ENCODE assay signal across 1 cellular context in the genomic region with DNA sequence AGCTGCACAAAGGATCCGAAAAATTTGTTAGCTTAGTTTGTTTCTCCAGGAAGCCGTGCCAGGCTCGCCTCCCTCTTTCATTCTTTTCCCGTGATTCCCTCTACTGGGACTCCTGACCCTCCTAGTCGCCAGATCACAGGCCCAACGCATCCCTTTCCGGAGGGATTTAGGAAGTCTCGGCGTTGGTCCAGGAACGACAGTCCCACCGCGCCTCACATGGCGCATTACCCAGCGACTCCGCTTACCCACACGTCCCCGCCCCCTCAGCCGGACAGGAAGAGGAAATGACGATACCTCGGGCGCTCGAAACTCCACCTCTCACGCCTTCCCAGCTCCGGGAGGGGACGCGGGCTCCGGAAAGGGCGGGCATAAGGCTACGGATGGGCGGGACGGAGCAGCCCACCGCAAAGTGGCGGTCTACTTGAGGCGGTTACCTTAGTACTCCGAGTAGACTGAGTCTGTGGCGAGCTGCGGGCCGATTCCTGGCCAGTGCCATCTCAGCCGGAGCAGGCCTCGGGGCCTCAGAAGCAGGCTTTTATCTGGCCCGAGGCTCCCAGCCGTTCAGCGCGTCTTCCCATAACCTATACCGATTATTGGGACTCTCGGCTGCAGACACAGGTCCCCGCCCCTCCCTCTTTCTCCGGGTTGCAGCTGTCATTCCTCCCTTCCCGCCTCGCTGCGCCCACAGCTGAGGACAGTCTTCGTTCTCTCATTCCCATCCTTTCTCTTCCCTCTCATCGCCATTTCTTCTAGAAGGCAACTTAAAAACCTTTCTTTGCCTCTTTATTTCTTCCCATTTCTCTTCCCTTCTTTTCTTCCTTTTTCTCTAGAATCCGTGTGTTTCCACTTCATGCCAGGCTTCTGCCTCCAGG.
A peak's percentile ranks its signal among the peaks of the same experiment; 100 is the strongest.
TF ChIP-seq lines count a peak whose summit lies in the region.

Gene CCDC15 (plus strand): TSS at position 450 of the 872 bp plus-strand sequence. CDS start 531 bp downstream, outside the sequence.

TF ChIP-seq in HepG2, 621 proteins besides CTCF, POLR2A, EP300 and RAD21 (continued from another document and continues in another):
- TF ChIP-seq, protein P1, sequence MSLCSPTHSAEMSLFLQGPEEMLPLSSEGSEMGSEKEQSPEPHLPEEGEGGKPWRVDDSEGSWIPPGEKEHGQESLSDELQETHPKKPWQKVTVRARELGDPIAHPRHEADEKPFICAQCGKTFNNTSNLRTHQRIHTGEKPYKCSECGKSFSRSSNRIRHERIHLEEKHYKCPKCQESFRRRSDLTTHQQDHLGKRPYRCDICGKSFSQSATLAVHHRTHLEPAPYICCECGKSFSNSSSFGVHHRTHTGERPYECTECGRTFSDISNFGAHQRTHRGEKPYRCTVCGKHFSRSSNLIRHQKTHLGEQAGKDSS (CRISPR knock-in tag; IDR thresholded peaks at IDR 0.05; ENCODE audit: borderline replicate concordance, low read depth) = peak; percentile 75
- TF ChIP-seq SMAD9 (CRISPR knock-in tag; IDR thresholded peaks at IDR 0.05) (0 out of 2 replicates have a peak, but pooled peaks have one; percentile 64), SOX6 (IDR thresholded peaks at IDR 0.05) (no peak), SOX6 (CRISPR knock-in tag; IDR thresholded peaks at IDR 0.05) (peak; percentile 64), THAP9 (CRISPR knock-in tag; IDR thresholded peaks at IDR 0.05; ENCODE audit: borderline replicate concordance) (peak; percentile 86; the same call in 1 of the 2 replicates), ETV6 (CRISPR knock-in tag; conservative IDR thresholded peaks at IDR 0.05) (no peak), HMGA1 (CRISPR knock-in tag; conservative IDR thresholded peaks at IDR 0.05) (no peak), ARID2 (CRISPR knock-in tag; IDR thresholded peaks at IDR 0.05; ENCODE audit: borderline replicate concordance) (no peak; the same call in 1 of the 2 replicates), NFATC3 (CRISPR knock-in tag; IDR thresholded peaks at IDR 0.05) (0 out of 2 replicates have a peak, but pooled peaks have one; percentile 28), PAF1 (CRISPR knock-in tag; IDR thresholded peaks at IDR 0.05) (no peak), KLF12 (CRISPR knock-in tag; IDR thresholded peaks at IDR 0.05; ENCODE audit: borderline replicate concordance) (peak; percentile 23; the same call in 1 of the 2 replicates), CEBPZ (IDR thresholded peaks at IDR 0.05; ENCODE audit: low read length) (no peak), ZNF589 (CRISPR knock-in tag; conservative IDR thresholded peaks at IDR 0.05) (0 out of 2 replicates have a peak, but pooled peaks have one; percentile 73), SOX5 (CRISPR knock-in tag; IDR thresholded peaks at IDR 0.05; ENCODE audit: borderline replicate concordance) (peak; percentile 23; the same call in 1 of the 2 replicates), MIER2 (CRISPR knock-in tag; IDR thresholded peaks at IDR 0.05) (no peak; the same call in 1 of the 2 replicates), PAXIP1 (CRISPR knock-in tag; conservative IDR thresholded peaks at IDR 0.05) (peak; percentile 65), ZC3H4 (CRISPR knock-in tag; IDR thresholded peaks at IDR 0.05; ENCODE audit: borderline replicate concordance) (no peak), ZNF878 (CRISPR knock-in tag; IDR thresholded peaks at IDR 0.05) (no peak; the same call in 1 of the 2 replicates), FOXO1 (CRISPR knock-in tag; IDR thresholded peaks at IDR 0.05) (no peak), MTERF4 (CRISPR knock-in tag; IDR thresholded peaks at IDR 0.05) (no peak), MAFG (CRISPR knock-in tag; IDR thresholded peaks at IDR 0.05) (no peak), YEATS2 (CRISPR knock-in tag; IDR thresholded peaks at IDR 0.05; ENCODE audit: borderline replicate concordance) (peak; percentile 93), ZNF572 (CRISPR knock-in tag; IDR thresholded peaks at IDR 0.05) (no peak), ZNF549 (CRISPR knock-in tag; IDR thresholded peaks at IDR 0.05) (no peak), MATR3 (CRISPR knock-in tag; IDR thresholded peaks at IDR 0.05) (no peak), GATA4 (IDR thresholded peaks at IDR 0.05; ENCODE audit: borderline replicate concordance, low read depth) (peak; percentile 27; the same call in 1 of the 2 replicates), TEF (CRISPR knock-in tag; IDR thresholded peaks at IDR 0.05) (no peak), ADNP (CRISPR knock-in tag; IDR thresholded peaks at IDR 0.05) (no peak), AFF4 (CRISPR knock-in tag; IDR thresholded peaks at IDR 0.05) (no peak), ZNF20 (CRISPR knock-in tag; IDR thresholded peaks at IDR 0.05) (no peak), SAFB2 (CRISPR knock-in tag; IDR thresholded peaks at IDR 0.05; ENCODE audit: borderline replicate concordance, low read depth) (peak; percentile 45), MED13 (CRISPR knock-in tag; IDR thresholded peaks at IDR 0.05) (0 out of 2 replicates have a peak, but pooled peaks have one; percentile 43), ZBTB14 (CRISPR knock-in tag; IDR thresholded peaks at IDR 0.05) (no peak), ZSCAN31 (CRISPR knock-in tag; IDR thresholded peaks at IDR 0.05; ENCODE audit: low read depth) (peak; percentile 38; the same call in 1 of the 2 replicates)
- TF ChIP-seq, protein P2, sequence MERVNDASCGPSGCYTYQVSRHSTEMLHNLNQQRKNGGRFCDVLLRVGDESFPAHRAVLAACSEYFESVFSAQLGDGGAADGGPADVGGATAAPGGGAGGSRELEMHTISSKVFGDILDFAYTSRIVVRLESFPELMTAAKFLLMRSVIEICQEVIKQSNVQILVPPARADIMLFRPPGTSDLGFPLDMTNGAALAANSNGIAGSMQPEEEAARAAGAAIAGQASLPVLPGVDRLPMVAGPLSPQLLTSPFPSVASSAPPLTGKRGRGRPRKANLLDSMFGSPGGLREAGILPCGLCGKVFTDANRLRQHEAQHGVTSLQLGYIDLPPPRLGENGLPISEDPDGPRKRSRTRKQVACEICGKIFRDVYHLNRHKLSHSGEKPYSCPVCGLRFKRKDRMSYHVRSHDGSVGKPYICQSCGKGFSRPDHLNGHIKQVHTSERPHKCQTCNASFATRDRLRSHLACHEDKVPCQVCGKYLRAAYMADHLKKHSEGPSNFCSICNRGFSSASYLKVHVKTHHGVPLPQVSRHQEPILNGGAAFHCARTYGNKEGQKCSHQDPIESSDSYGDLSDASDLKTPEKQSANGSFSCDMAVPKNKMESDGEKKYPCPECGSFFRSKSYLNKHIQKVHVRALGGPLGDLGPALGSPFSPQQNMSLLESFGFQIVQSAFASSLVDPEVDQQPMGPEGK (CRISPR knock-in tag; IDR thresholded peaks at IDR 0.05) = no peak
